ENCODE assay signal across 1 cellular context in genomic region chr12:56803750-56804149, GRCh38.
TF ChIP-seq lines count a peak whose summit lies in the region.

No MANE protein-coding gene starts in this region.

TF ChIP-seq in IMR-90, 13 proteins besides CTCF, POLR2A, EP300 and RAD21:
- TF ChIP-seq MAFK (IDR thresholded peaks at IDR 0.05; ENCODE audit: low read depth, low read length) (no peak), NFE2L2 (IDR thresholded peaks at IDR 0.05; ENCODE audit: low read depth, low read length) (no peak)
